ENCODE assay signal across 1 cellular context in genomic region chr11:114348200-114349191, GRCh38.
TF ChIP-seq lines count a peak whose summit lies in the region.

No MANE protein-coding gene starts in this region.

TF ChIP-seq in H1, 55 proteins besides CTCF, POLR2A, EP300 and RAD21 (continued from another document):
- no peak for TF ChIP-seq GTF2F1 (IDR thresholded peaks at IDR 0.05; ENCODE audit: borderline replicate concordance, low read depth, low read length)
- no peak for TF ChIP-seq NANOG (IDR thresholded peaks at IDR 0.05; ENCODE audit: insufficient read depth, low read depth, low read length, poor library complexity, severe bottlenecking)
